1 cellular context compared by ENCODE assay signal in genomic region chr22:30362632-30363281, GRCh38.
TF ChIP-seq lines count a peak whose summit lies in the region.

No MANE protein-coding gene starts in this region.

TF ChIP-seq in GM23338, 12 proteins besides CTCF, POLR2A, EP300 and RAD21 (continued from another document):
- TF ChIP-seq, protein P1, sequence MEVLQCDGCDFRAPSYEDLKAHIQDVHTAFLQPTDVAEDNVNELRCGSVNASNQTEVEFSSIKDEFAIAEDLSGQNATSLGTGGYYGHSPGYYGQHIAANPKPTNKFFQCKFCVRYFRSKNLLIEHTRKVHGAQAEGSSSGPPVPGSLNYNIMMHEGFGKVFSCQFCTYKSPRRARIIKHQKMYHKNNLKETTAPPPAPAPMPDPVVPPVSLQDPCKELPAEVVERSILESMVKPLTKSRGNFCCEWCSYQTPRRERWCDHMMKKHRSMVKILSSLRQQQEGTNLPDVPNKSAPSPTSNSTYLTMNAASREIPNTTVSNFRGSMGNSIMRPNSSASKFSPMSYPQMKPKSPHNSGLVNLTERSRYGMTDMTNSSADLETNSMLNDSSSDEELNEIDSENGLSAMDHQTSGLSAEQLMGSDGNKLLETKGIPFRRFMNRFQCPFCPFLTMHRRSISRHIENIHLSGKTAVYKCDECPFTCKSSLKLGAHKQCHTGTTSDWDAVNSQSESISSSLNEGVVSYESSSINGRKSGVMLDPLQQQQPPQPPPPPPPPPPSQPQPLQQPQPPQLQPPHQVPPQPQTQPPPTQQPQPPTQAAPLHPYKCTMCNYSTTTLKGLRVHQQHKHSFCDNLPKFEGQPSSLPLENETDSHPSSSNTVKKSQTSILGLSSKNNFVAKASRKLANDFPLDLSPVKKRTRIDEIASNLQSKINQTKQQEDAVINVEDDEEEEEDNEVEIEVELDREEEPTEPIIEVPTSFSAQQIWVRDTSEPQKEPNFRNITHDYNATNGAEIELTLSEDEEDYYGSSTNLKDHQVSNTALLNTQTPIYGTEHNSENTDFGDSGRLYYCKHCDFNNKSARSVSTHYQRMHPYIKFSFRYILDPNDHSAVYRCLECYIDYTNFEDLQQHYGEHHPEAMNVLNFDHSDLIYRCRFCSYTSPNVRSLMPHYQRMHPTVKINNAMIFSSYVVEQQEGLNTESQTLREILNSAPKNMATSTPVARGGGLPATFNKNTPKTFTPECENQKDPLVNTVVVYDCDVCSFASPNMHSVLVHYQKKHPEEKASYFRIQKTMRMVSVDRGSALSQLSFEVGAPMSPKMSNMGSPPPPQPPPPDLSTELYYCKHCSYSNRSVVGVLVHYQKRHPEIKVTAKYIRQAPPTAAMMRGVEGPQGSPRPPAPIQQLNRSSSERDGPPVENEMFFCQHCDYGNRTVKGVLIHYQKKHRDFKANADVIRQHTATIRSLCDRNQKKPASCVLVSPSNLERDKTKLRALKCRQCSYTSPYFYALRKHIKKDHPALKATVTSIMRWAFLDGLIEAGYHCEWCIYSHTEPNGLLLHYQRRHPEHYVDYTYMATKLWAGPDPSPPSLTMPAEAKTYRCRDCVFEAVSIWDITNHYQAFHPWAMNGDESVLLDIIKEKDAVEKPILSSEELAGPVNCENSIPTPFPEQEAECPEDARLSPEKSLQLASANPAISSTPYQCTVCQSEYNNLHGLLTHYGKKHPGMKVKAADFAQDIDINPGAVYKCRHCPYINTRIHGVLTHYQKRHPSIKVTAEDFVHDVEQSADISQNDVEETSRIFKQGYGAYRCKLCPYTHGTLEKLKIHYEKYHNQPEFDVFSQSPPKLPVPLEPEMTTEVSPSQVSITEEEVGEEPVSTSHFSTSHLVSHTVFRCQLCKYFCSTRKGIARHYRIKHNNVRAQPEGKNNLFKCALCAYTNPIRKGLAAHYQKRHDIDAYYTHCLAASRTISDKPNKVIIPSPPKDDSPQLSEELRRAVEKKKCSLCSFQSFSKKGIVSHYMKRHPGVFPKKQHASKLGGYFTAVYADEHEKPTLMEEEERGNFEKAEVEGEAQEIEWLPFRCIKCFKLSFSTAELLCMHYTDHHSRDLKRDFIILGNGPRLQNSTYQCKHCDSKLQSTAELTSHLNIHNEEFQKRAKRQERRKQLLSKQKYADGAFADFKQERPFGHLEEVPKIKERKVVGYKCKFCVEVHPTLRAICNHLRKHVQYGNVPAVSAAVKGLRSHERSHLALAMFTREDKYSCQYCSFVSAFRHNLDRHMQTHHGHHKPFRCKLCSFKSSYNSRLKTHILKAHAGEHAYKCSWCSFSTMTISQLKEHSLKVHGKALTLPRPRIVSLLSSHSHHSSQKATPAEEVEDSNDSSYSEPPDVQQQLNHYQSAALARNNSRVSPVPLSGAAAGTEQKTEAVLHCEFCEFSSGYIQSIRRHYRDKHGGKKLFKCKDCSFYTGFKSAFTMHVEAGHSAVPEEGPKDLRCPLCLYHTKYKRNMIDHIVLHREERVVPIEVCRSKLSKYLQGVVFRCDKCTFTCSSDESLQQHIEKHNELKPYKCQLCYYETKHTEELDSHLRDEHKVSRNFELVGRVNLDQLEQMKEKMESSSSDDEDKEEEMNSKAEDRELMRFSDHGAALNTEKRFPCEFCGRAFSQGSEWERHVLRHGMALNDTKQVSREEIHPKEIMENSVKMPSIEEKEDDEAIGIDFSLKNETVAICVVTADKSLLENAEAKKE (CRISPR knock-in tag; IDR thresholded peaks at IDR 0.05) = no peak
- no peak for TF ChIP-seq ETS1 (IDR thresholded peaks at IDR 0.05)
- TF ChIP-seq STAT1 (IDR thresholded peaks at IDR 0.05; ENCODE audit: unreplicated experiment) = no peak
- no peak for TF ChIP-seq ZNF331 (CRISPR knock-in tag; IDR thresholded peaks at IDR 0.05; ENCODE audit: low read depth)
- no peak for TF ChIP-seq EZH2 (IDR thresholded peaks at IDR 0.05; ENCODE audit: low read depth, unreplicated experiment)
- TF ChIP-seq JUNB (IDR thresholded peaks at IDR 0.05; ENCODE audit: unreplicated experiment) = no peak
- no peak for TF ChIP-seq EZH2phosphoT487 (IDR thresholded peaks at IDR 0.05; ENCODE audit: unreplicated experiment)
